ENCODE assay signal across 18 cellular contexts in genomic region chr9:35104586-35104985, GRCh38. TPM values are rescaled to one million over a fixed set of nuclear protein-coding genes. Genes with fewer than 3 reads are reported as not detected.
DNase-seq lines count a peak whose midpoint lies in the region; ATAC-seq, FAIRE-seq and TF ChIP-seq lines count a peak whose summit lies in the region.
"Had no signal": no experiment of that assay in that cellular context is flagged by ENCODE, and none has a peak within 500 bp of the region (broad histone marks: within the 10 kb centered on the region; RNA-seq: fewer than 3 reads in every experiment).

No MANE protein-coding gene starts in this region.

- no peak overlapping the region for H3K4me3 Mint-ChIP-seq in activated T-cell treated with anti-CD3 and anti-CD28 coated beads, Interleukin-2, amount 50 U/mL, for 24 hours
- no peak overlapping the region for H3K4me3 Mint-ChIP-seq in activated T-cell treated with anti-CD3 and anti-CD28 coated beads, Interleukin-2, amount 50 U/mL, for 72 hours
- H3K4me3 Mint-ChIP-seq in astrocyte (ENCODE audit: unreplicated experiment) = no peak overlapping the region
- no peak overlapping the region for H3K4me3 Mint-ChIP-seq in memory B cell
- H3K4me3 Mint-ChIP-seq: activated naive CD8-positive, alpha-beta T cell; mesothelial cell of epicardium had no signal

- peaks cover 31% of the 10 kb centered on the region for H3K4me1 Mint-ChIP-seq in activated T-cell treated with anti-CD3 and anti-CD28 coated beads, Interleukin-2, amount 50 U/mL, for 24 hours (ENCODE audit: low read depth)
- peaks cover 40% of the 10 kb centered on the region for H3K4me1 Mint-ChIP-seq in activated T-cell treated with anti-CD3 and anti-CD28 coated beads, Interleukin-2, amount 50 U/mL, for 72 hours (ENCODE audit: low read depth)
- peaks cover 27% of the 10 kb centered on the region for H3K4me1 Mint-ChIP-seq in astrocyte (ENCODE audit: low read depth, unreplicated experiment)
- H3K4me1 Mint-ChIP-seq in memory B cell = peaks cover 23% of the 10 kb centered on the region

- H3K27ac Mint-ChIP-seq in activated T-cell treated with anti-CD3 and anti-CD28 coated beads, Interleukin-2, amount 50 U/mL, for 24 hours = peak overlapping the region; percentile 50
- no peak overlapping the region for H3K27ac Mint-ChIP-seq in activated T-cell treated with anti-CD3 and anti-CD28 coated beads, Interleukin-2, amount 50 U/mL, for 72 hours
- peak overlapping the region; percentile 91 for H3K27ac Mint-ChIP-seq in astrocyte (ENCODE audit: unreplicated experiment)
- H3K27ac Mint-ChIP-seq in memory B cell = peak overlapping the region; percentile 98

- peaks cover 50% of the 10 kb centered on the region for H3K36me3 Mint-ChIP-seq in activated T-cell treated with anti-CD3 and anti-CD28 coated beads, Interleukin-2, amount 50 U/mL, for 24 hours (ENCODE audit: low read depth)
- H3K36me3 Mint-ChIP-seq in activated T-cell treated with anti-CD3 and anti-CD28 coated beads, Interleukin-2, amount 50 U/mL, for 72 hours (ENCODE audit: insufficient read depth in 2 of 2) = peaks cover 6 to 7% of the 10 kb centered on the region in 2 donors
- H3K36me3 Mint-ChIP-seq in astrocyte (ENCODE audit: low read depth, unreplicated experiment) = peaks cover 24% of the 10 kb centered on the region
- peaks cover 15% of the 10 kb centered on the region for H3K36me3 Mint-ChIP-seq in memory B cell

- peaks cover 44% of the 10 kb centered on the region for H3K36me3 ChIP-seq in astrocyte (ENCODE audit: insufficient read depth, low read length)

- H3K27me3 Mint-ChIP-seq in activated T-cell treated with anti-CD3 and anti-CD28 coated beads, Interleukin-2, amount 50 U/mL, for 24 hours = no peaks in the 10 kb centered on the region
- H3K27me3 Mint-ChIP-seq in activated T-cell treated with anti-CD3 and anti-CD28 coated beads, Interleukin-2, amount 50 U/mL, for 72 hours (ENCODE audit: low read depth) = no peaks in the 10 kb centered on the region
- H3K27me3 Mint-ChIP-seq in astrocyte (ENCODE audit: low read depth, unreplicated experiment) = no peaks in the 10 kb centered on the region
- H3K27me3 Mint-ChIP-seq in memory B cell = no peaks in the 10 kb centered on the region
- H3K27me3 Mint-ChIP-seq: activated naive CD8-positive, alpha-beta T cell; T-cell had no signal

- H3K4me3 ChIP-seq in astrocyte (ENCODE audit: insufficient read depth, low read depth, low read length) = no peak overlapping the region

- H3K79me2 ChIP-seq in astrocyte (ENCODE audit: insufficient read depth, low read length) = peaks cover 47% of the 10 kb centered on the region

- no peaks in the 10 kb centered on the region for H3K9me3 Mint-ChIP-seq in activated T-cell treated with anti-CD3 and anti-CD28 coated beads, Interleukin-2, amount 50 U/mL, for 24 hours
- H3K9me3 Mint-ChIP-seq in activated T-cell treated with anti-CD3 and anti-CD28 coated beads, Interleukin-2, amount 50 U/mL, for 72 hours = no peaks in the 10 kb centered on the region
- no peaks in the 10 kb centered on the region for H3K9me3 Mint-ChIP-seq in astrocyte (ENCODE audit: unreplicated experiment)
- no peaks in the 10 kb centered on the region for H3K9me3 Mint-ChIP-seq in memory B cell
- H3K9me3 Mint-ChIP-seq: mesothelial cell of epicardium, T-cell had no signal

- DNase-seq in activated T-cell treated with anti-CD3 and anti-CD28 coated beads, Interleukin-2, amount 50 U/mL, for 24 hours = no peak
- no peak for DNase-seq in activated T-cell treated with anti-CD3 and anti-CD28 coated beads, Interleukin-2, amount 50 U/mL, for 72 hours
- no peak for DNase-seq in astrocyte (ENCODE audit: low read depth)
- DNase-seq in memory B cell (ENCODE audit: low spot score in 2 of 2) = no peak
- no peak for DNase-seq in substantia nigra (lab: John Stamatoyannopoulos, UW)
- no peak for DNase-seq in amygdala (lab: John Stamatoyannopoulos, UW)
- DNase-seq in cardiac septum (ENCODE audit: low spot score) = no peak
- DNase-seq in cerebellar cortex (ENCODE audit: low spot score) = no peak
- DNase-seq: activated CD4-positive, CD25-positive, alpha-beta regulatory T cell treated with anti-CD3 and anti-CD28 coated beads, Interleukin-2, amount 50 U/mL, for 72 hours; cerebellar nuclear complex; NCI-H1436; NCI-H345; small intestine; stimulated activated naive CD4-positive, alpha-beta T cell; T-cell had no signal

- ATAC-seq in activated T-cell treated with anti-CD3 and anti-CD28 coated beads, Interleukin-2, amount 50 U/mL, for 72 hours (replicated peaks in 1 of 2) = no peak
- ATAC-seq in memory B cell (ENCODE audit: low read depth) = no peak
- ATAC-seq: T-cell had no signal

- intact Hi-C loops in cardiac septum (cut with DNase I) = no loop called here

- H3K4me1 ChIP-seq in astrocyte (ENCODE audit: insufficient read depth, low read length) = peaks cover 21% of the 10 kb centered on the region

- no peak overlapping the region for H3K4me2 ChIP-seq in astrocyte (ENCODE audit: low read length)

- H3K9me3 ChIP-seq in astrocyte (ENCODE audit: insufficient read depth, low read depth, low read length) = no peaks in the 10 kb centered on the region

- H3K27me3 ChIP-seq in astrocyte (ENCODE audit: insufficient read depth, low read length) = no peaks in the 10 kb centered on the region

- no peak for FAIRE-seq in astrocyte (lab: Jason Lieb, UNC)
- FAIRE-seq: small intestine had no signal

- peak overlapping the region; percentile 94 for H3K9ac ChIP-seq in astrocyte (ENCODE audit: low read length)
- H3K9ac ChIP-seq: parathyroid adenoma had no signal

- no peak overlapping the region for H2AFZ ChIP-seq in astrocyte (ENCODE audit: low read depth, low read length)
- H2AFZ ChIP-seq: parathyroid adenoma had no signal

- H3K27ac ChIP-seq in astrocyte (ENCODE audit: low read depth, low read length) = no peak overlapping the region
- peak overlapping the region; percentile 26 for H3K27ac ChIP-seq in substantia nigra (ENCODE audit: low read depth, low read length, poor library complexity, severe bottlenecking)

- no peak for TF ChIP-seq CTCF in astrocyte (IDR thresholded peaks at IDR 0.05; ENCODE audit: insufficient read depth, low read depth, low read length)

- peaks cover 23% of the 10 kb centered on the region for H4K20me1 ChIP-seq in astrocyte (ENCODE audit: insufficient read depth, low read length)

RNA-seq across cellular contexts. Expression of gene STOML2, which starts 1.7 kb away (rescaled TPM):
- 100 to 1,000 TPM; 151 to 169 TPM for total RNA-seq in activated T-cell treated with anti-CD3 and anti-CD28 coated beads, Interleukin-2, amount 50 U/mL, for 72 hours
- total RNA-seq in astrocyte (83.1 and 85.1 TPM in 2 replicates), cardiac septum (95.2 TPM)

RNA-seq across cellular contexts. Expression of gene PIGO, which starts 8.2 kb away (rescaled TPM):
- total RNA-seq in activated T-cell treated with anti-CD3 and anti-CD28 coated beads, Interleukin-2, amount 50 U/mL, for 72 hours = 10 to 100 TPM; 25.6 to 27.9 TPM
- total RNA-seq in astrocyte (19.7 and 20.8 TPM in 2 replicates), cardiac septum (9.3 TPM)

RNA-seq across cellular contexts. Expression of gene ATOSB, which starts 11.1 kb away (rescaled TPM):
- 10 to 100 TPM in 1 of 2 donors, 1 to 10 TPM in 1; 8.3 to 11.3 TPM for total RNA-seq in activated T-cell treated with anti-CD3 and anti-CD28 coated beads, Interleukin-2, amount 50 U/mL, for 72 hours
- total RNA-seq in astrocyte (68.9 and 76.9 TPM in 2 replicates), cardiac septum (20.0 TPM)

RNA-seq across cellular contexts. Expression of gene FANCG, which starts 24.8 kb away (rescaled TPM):
- total RNA-seq in activated T-cell treated with anti-CD3 and anti-CD28 coated beads, Interleukin-2, amount 50 U/mL, for 72 hours = 100 to 1,000 TPM in 1 of 2 donors, 10 to 100 TPM in 1; 94.8 to 116 TPM
- 11.0 and 14.1 TPM in 2 replicates for total RNA-seq in astrocyte
- total RNA-seq in cardiac septum = 5.6 TPM

RNA-seq across cellular contexts. Expression of gene VCP, which starts 32.2 kb away (rescaled TPM):
- 100 to 1,000 TPM; 190 to 199 TPM for total RNA-seq in activated T-cell treated with anti-CD3 and anti-CD28 coated beads, Interleukin-2, amount 50 U/mL, for 72 hours
- total RNA-seq in astrocyte (366 and 390 TPM in 2 replicates), cardiac septum (309 TPM)
